In genomic region chr16:86046901-86047300, GRCh38 we compare ENCODE assay signal across 19 cellular contexts.
"Had no signal": no experiment of that assay in that cellular context is flagged by ENCODE, and none has a peak within 500 bp of the region (broad histone marks: within the 10 kb centered on the region; RNA-seq: fewer than 3 reads in every experiment).

No MANE protein-coding gene starts in this region.

- FAIRE-seq: bronchial epithelial cell, TTC549 had no signal

- H3K4me1 ChIP-seq: right lobe of liver, testis had no signal

- H3K27ac ChIP-seq: coronary artery, heart right ventricle, right lobe of liver, testis, WERI-Rb-1 had no signal

- H3K9me3 ChIP-seq: heart right ventricle, mucosa of descending colon, right lobe of liver, testis had no signal

- H3K4me2 ChIP-seq: smooth muscle cell had no signal

- H3K36me3 ChIP-seq: heart right ventricle, right lobe of liver, WERI-Rb-1 had no signal

- H3K4me3 ChIP-seq: coronary artery, heart right ventricle, mucosa of descending colon, right lobe of liver, smooth muscle cell, testis had no signal

- DNase-seq: activated CD4-positive, alpha-beta T cell treated with anti-CD3 and anti-CD28 coated beads for 1 hour; activated T-cell treated with anti-CD3 and anti-CD28 coated beads, Interleukin-2, amount 50 U/mL, for 1 hour; amniotic stem cell; heart right ventricle; left ventricle myocardium superior; mucosa of descending colon; occipital lobe; right lobe of liver; stimulated activated CD4-positive, alpha-beta T cell treated with anti-CD3 and anti-CD28 coated beads, Interleukin-4, amount 100 ng/mL, for 1 hour; stimulated activated naive CD4-positive, alpha-beta T cell; T-helper 1 cell; testis; WERI-Rb-1 had no signal

- H3K27me3 ChIP-seq: right lobe of liver, testis had no signal

- ATAC-seq: activated naive CD4-positive, alpha-beta T cell treated with anti-CD3 and anti-CD28 coated beads, Interleukin-2, amount 50 U/mL, for 72 hours; activated T-helper 17 cell treated with anti-CD3 and anti-CD28 coated beads, Interleukin-2, amount 50 U/mL, for 72 hours; heart right ventricle; left ventricle myocardium superior; mucosa of descending colon; right lobe of liver had no signal
